Comparison of ENCODE assay signal across 8 cellular contexts in genomic region chr3:190119734-190120133, GRCh38. TPM values are rescaled to one million over a fixed set of nuclear protein-coding genes. Genes with fewer than 3 reads are reported as not detected.
DNase-seq lines count a peak whose midpoint lies in the region; ATAC-seq and TF ChIP-seq lines count a peak whose summit lies in the region.

No MANE protein-coding gene starts in this region.

- H3K79me2 ChIP-seq in parathyroid adenoma, result no peaks in the 10 kb centered on the region

- peaks cover 4 to 7% of the 10 kb centered on the region in 2 donors for H3K4me1 Mint-ChIP-seq in effector memory CD8-positive, alpha-beta T cell (ENCODE audit: low read depth in 2 of 2)

- H3K27ac Mint-ChIP-seq in effector memory CD8-positive, alpha-beta T cell, result no peak overlapping the region

- peak overlapping the region; percentile 87 for H3K4me2 ChIP-seq in parathyroid adenoma (ENCODE audit: low read length)

- peaks cover 16% of the 10 kb centered on the region for H3K27me3 ChIP-seq in HUES48 (ENCODE audit: control insufficient read depth, insufficient read depth, low read length)
- no peaks in the 10 kb centered on the region for H3K27me3 ChIP-seq in parathyroid adenoma (ENCODE audit: control insufficient read depth, insufficient read depth, low read length)

- no peak overlapping the region; the same call in 1 of the 2 replicates for H3K9ac ChIP-seq in HUES48 (ENCODE audit: low read depth, low read length)
- no peak overlapping the region for H3K9ac ChIP-seq in parathyroid adenoma

- peak overlapping the region; percentile 94 for H2AFZ ChIP-seq in parathyroid adenoma

- peaks cover 60 to 70% of the 10 kb centered on the region in 2 donors for H3K27me3 Mint-ChIP-seq in effector memory CD8-positive, alpha-beta T cell

- peak overlapping the region; percentile 84 for H3K4me3 ChIP-seq in HUES48 (ENCODE audit: low read depth, low read length)
- peak overlapping the region; percentile 54 for H3K4me3 ChIP-seq in parathyroid adenoma (ENCODE audit: low read depth, low read length)

- H3K4me1 ChIP-seq in HUES48 (ENCODE audit: control insufficient read depth, insufficient read depth, low read length) (peaks cover 28% of the 10 kb centered on the region), parathyroid adenoma (no peaks in the 10 kb centered on the region)

- H3K36me3 Mint-ChIP-seq in effector memory CD8-positive, alpha-beta T cell (ENCODE audit: insufficient read depth), result no peaks in the 10 kb centered on the region

- H3K27ac ChIP-seq in HUES48 (ENCODE audit: low read depth, low read length), result no peak overlapping the region
- H3K27ac ChIP-seq in parathyroid adenoma, result no peak overlapping the region

- no peaks in the 10 kb centered on the region for H3K9me3 Mint-ChIP-seq in effector memory CD8-positive, alpha-beta T cell

- ATAC-seq in GM21367 (IDR thresholded peaks at IDR 0.05; ENCODE audit: unreplicated experiment), result peak; percentile 27
- no peak for ATAC-seq in effector memory CD8-positive, alpha-beta T cell (replicated peaks)

- peak overlapping the region; percentile 41 to 73 for H3K4me3 Mint-ChIP-seq in effector memory CD8-positive, alpha-beta T cell

- no peak for DNase-seq in effector memory CD8-positive, alpha-beta T cell
- DNase-seq in GDM1 (lab: John Stamatoyannopoulos, UW), result no peak
- DNase-seq in SK-N-DZ (ENCODE audit: low spot score), result no peak
- DNase-seq in D341Med (ENCODE audit: low spot score), result no peak
- DNase-seq in NK-92 (lab: John Stamatoyannopoulos, UW; ENCODE audit: unreplicated experiment), result no peak

- H3K9me3 ChIP-seq in HUES48 (ENCODE audit: control insufficient read depth, insufficient read depth, low read length) (no peaks in the 10 kb centered on the region), parathyroid adenoma (ENCODE audit: control insufficient read depth, low read length) (no peaks in the 10 kb centered on the region)

- no peak for TF ChIP-seq CTCF in parathyroid adenoma (IDR thresholded peaks at IDR 0.05)

- H3K36me3 ChIP-seq in HUES48 (ENCODE audit: control insufficient read depth, insufficient read depth, low read length) (no peaks in the 10 kb centered on the region), parathyroid adenoma (ENCODE audit: control insufficient read depth, insufficient read depth, low read length) (no peaks in the 10 kb centered on the region)

RNA-seq across cellular contexts. Expression of gene P3H2, which starts 1.0 kb away (rescaled TPM):
- polyA plus RNA-seq in SK-N-DZ (2014; cell fraction: cytosol; rRNA removed), result 1.1 and 1.9 TPM in 2 replicates
- 0.74 and 5.1 TPM in 2 replicates for polyA plus RNA-seq in SK-N-DZ (2014; cell fraction: nucleus; rRNA removed)
